In the genomic region with DNA sequence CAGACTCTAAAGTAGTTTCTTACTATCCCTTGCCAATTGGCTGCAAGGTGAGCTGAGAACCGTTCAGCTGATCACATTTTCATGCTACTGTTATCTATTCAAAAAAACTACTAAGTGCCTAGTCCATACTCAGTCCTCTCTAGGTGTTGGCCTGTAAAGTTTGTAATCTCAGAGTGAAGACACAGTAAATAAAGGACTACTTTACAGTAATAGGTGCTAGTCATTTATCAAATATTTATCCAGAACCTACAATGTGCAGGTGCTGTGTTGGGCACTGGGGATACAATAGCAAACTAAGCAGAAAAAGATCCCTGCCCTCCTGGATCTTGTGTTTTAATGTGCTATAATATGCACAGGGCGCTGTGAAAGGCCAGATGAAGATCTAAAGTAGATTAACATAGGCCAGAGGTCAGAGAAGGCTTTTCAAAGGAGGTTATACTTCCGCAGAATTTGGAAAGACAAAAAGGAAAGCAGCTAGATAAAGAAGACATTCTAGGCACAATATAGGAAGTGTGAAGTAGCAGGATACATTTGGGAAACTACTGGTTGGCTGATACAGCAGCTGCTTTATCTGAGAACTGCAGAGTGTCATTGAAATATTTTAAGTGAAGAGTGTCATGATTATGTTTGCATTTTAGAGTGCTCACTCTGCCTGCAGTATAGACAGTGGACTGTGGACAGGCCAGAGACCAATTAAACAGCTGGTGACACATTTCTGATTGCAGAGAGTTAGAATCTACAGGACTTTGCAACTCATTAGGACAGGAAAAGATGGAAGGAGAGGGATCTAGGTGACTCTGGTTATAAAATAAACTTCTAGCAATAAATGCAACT, we compare ENCODE assay signal across 1 cellular context.
A peak's percentile ranks its signal among the peaks of the same experiment; 100 is the strongest.
TF ChIP-seq lines count a peak whose summit lies in the region.

No MANE protein-coding gene starts in this region.

TF ChIP-seq in K562, 482 proteins besides CTCF, POLR2A, EP300 and RAD21 (continued from another document and continues in another):
- TF ChIP-seq, protein P1, sequence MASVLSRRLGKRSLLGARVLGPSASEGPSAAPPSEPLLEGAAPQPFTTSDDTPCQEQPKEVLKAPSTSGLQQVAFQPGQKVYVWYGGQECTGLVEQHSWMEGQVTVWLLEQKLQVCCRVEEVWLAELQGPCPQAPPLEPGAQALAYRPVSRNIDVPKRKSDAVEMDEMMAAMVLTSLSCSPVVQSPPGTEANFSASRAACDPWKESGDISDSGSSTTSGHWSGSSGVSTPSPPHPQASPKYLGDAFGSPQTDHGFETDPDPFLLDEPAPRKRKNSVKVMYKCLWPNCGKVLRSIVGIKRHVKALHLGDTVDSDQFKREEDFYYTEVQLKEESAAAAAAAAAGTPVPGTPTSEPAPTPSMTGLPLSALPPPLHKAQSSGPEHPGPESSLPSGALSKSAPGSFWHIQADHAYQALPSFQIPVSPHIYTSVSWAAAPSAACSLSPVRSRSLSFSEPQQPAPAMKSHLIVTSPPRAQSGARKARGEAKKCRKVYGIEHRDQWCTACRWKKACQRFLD (CRISPR knock-in tag; IDR thresholded peaks at IDR 0.05) = no peak
- TF ChIP-seq, protein P2, sequence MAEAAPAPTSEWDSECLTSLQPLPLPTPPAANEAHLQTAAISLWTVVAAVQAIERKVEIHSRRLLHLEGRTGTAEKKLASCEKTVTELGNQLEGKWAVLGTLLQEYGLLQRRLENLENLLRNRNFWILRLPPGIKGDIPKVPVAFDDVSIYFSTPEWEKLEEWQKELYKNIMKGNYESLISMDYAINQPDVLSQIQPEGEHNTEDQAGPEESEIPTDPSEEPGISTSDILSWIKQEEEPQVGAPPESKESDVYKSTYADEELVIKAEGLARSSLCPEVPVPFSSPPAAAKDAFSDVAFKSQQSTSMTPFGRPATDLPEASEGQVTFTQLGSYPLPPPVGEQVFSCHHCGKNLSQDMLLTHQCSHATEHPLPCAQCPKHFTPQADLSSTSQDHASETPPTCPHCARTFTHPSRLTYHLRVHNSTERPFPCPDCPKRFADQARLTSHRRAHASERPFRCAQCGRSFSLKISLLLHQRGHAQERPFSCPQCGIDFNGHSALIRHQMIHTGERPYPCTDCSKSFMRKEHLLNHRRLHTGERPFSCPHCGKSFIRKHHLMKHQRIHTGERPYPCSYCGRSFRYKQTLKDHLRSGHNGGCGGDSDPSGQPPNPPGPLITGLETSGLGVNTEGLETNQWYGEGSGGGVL (CRISPR knock-in tag; IDR thresholded peaks at IDR 0.05) = no peak
- TF ChIP-seq ZNF212 (CRISPR knock-in tag; IDR thresholded peaks at IDR 0.05) = no peak
- no peak for TF ChIP-seq TAF9B (IDR thresholded peaks at IDR 0.05; ENCODE audit: partially characterized antibody)
- no peak for TF ChIP-seq DIDO1 (tag; IDR thresholded peaks at IDR 0.05; ENCODE audit: low read depth)
- TF ChIP-seq ARID1B (IDR thresholded peaks at IDR 0.05) = peak; percentile 78
- no peak for TF ChIP-seq BHLHE40 (IDR thresholded peaks at IDR 0.05; ENCODE audit: low read length)
- TF ChIP-seq, protein P3, sequence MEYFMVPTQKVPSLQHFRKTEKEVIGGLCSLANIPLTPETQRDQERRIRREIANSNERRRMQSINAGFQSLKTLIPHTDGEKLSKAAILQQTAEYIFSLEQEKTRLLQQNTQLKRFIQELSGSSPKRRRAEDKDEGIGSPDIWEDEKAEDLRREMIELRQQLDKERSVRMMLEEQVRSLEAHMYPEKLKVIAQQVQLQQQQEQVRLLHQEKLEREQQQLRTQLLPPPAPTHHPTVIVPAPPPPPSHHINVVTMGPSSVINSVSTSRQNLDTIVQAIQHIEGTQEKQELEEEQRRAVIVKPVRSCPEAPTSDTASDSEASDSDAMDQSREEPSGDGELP (CRISPR knock-in tag; IDR thresholded peaks at IDR 0.05; ENCODE audit: borderline replicate concordance) = no peak; the same call in 1 of the 2 replicates
- TF ChIP-seq, protein P4, sequence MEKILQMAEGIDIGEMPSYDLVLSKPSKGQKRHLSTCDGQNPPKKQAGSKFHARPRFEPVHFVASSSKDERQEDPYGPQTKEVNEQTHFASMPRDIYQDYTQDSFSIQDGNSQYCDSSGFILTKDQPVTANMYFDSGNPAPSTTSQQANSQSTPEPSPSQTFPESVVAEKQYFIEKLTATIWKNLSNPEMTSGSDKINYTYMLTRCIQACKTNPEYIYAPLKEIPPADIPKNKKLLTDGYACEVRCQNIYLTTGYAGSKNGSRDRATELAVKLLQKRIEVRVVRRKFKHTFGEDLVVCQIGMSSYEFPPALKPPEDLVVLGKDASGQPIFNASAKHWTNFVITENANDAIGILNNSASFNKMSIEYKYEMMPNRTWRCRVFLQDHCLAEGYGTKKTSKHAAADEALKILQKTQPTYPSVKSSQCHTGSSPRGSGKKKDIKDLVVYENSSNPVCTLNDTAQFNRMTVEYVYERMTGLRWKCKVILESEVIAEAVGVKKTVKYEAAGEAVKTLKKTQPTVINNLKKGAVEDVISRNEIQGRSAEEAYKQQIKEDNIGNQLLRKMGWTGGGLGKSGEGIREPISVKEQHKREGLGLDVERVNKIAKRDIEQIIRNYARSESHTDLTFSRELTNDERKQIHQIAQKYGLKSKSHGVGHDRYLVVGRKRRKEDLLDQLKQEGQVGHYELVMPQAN (IDR thresholded peaks at IDR 0.05; ENCODE audit: borderline replicate concordance) = no peak
- no peak for TF ChIP-seq KDM5B (IDR thresholded peaks at IDR 0.05; ENCODE audit: insufficient replicate concordance, low read depth, low read length)
- no peak for TF ChIP-seq ZKSCAN3 (CRISPR knock-in tag; IDR thresholded peaks at IDR 0.05)
- no peak for TF ChIP-seq MCM3 (IDR thresholded peaks at IDR 0.05)
- TF ChIP-seq RHOXF2B (CRISPR knock-in tag; conservative IDR thresholded peaks at IDR 0.05) = no peak
- no peak for TF ChIP-seq ZNF143 (CRISPR knock-in tag; IDR thresholded peaks at IDR 0.05)
- peak; percentile 35; the same call in 1 of the 2 replicates for TF ChIP-seq NR2C1 (IDR thresholded peaks at IDR 0.05)
- peak; percentile 63 for TF ChIP-seq NR2C1 (tag; IDR thresholded peaks at IDR 0.05)
- TF ChIP-seq, protein P5, sequence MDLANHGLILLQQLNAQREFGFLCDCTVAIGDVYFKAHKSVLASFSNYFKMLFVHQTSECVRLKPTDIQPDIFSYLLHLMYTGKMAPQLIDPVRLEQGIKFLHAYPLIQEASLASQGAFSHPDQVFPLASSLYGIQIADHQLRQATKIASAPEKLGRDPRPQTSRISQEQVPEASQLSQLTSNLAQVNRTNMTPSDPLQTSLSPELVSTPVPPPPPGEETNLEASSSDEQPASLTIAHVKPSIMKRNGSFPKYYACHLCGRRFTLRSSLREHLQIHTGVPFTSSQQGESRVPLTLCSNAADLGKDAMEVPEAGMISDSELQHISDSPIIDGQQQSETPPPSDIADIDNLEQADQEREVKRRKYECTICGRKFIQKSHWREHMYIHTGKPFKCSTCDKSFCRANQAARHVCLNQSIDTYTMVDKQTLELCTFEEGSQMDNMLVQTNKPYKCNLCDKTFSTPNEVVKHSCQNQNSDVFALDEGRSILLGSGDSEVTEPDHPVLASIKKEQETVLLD (IDR thresholded peaks at IDR 0.05) = no peak
- TF ChIP-seq ARID2 (IDR thresholded peaks at IDR 0.05) = no peak
- TF ChIP-seq ZNF197 (CRISPR knock-in tag; IDR thresholded peaks at IDR 0.05; ENCODE audit: low read depth) = no peak
- no peak for TF ChIP-seq RBM14 (IDR thresholded peaks at IDR 0.05; ENCODE audit: borderline replicate concordance, insufficient read depth, low read depth, low read length)
- no peak for TF ChIP-seq PPARD (CRISPR knock-in tag; IDR thresholded peaks at IDR 0.05)
- TF ChIP-seq, protein P6, sequence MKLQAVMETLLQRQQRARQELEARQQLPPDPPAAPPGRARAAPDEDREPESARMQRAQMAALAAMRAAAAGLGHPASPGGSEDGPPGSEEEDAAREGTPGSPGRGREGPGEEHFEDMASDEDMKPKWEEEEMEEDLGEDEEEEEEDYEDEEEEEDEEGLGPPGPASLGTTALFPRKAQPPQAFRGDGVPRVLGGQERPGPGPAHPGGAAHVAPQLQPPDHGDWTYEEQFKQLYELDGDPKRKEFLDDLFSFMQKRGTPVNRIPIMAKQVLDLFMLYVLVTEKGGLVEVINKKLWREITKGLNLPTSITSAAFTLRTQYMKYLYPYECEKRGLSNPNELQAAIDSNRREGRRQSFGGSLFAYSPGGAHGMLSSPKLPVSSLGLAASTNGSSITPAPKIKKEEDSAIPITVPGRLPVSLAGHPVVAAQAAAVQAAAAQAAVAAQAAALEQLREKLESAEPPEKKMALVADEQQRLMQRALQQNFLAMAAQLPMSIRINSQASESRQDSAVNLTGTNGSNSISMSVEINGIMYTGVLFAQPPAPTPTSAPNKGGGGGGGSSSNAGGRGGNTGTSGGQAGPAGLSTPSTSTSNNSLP (IDR thresholded peaks at IDR 0.05; ENCODE audit: borderline replicate concordance, low read depth, low read length) = peak; percentile 46; the same call in 1 of the 2 replicates
- TF ChIP-seq SMAD3 (CRISPR knock-in tag; conservative IDR thresholded peaks at IDR 0.05) = no peak
- no peak for TF ChIP-seq ZNF3 (CRISPR knock-in tag; IDR thresholded peaks at IDR 0.05)
- TF ChIP-seq ZNF140 (CRISPR knock-in tag; IDR thresholded peaks at IDR 0.05) = no peak
- TF ChIP-seq KLF16 (IDR thresholded peaks at IDR 0.05) = no peak
- peak; percentile 63 for TF ChIP-seq TEAD4 (IDR thresholded peaks at IDR 0.05; ENCODE audit: low read length)
- no peak for TF ChIP-seq TEAD4 (CRISPR knock-in tag; IDR thresholded peaks at IDR 0.05; ENCODE audit: borderline replicate concordance)
- TF ChIP-seq ZNF551 (CRISPR knock-in tag; IDR thresholded peaks at IDR 0.05) = no peak
- peak; percentile 43 for TF ChIP-seq MEIS2 (IDR thresholded peaks at IDR 0.05; ENCODE audit: partially characterized antibody)
- TF ChIP-seq NCOR1 (IDR thresholded peaks at IDR 0.05) = peak; percentile 49; the same call in 1 of the 2 replicates
- no peak for TF ChIP-seq ZNF311 (CRISPR knock-in tag; IDR thresholded peaks at IDR 0.05)
- TF ChIP-seq, protein P7, sequence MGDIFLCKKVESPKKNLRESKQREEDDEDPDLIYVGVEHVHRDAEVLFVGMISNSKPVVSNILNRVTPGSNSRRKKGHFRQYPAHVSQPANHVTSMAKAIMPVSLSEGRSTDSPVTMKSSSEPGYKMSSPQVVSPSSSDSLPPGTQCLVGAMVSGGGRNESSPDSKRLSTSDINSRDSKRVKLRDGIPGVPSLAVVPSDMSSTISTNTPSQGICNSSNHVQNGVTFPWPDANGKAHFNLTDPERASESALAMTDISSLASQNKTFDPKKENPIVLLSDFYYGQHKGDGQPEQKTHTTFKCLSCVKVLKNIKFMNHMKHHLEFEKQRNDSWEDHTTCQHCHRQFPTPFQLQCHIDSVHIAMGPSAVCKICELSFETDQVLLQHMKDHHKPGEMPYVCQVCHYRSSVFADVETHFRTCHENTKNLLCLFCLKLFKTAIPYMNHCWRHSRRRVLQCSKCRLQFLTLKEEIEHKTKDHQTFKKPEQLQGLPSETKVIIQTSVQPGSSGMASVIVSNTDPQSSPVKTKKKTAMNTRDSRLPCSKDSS (IDR thresholded peaks at IDR 0.05; ENCODE audit: low read depth, partially characterized antibody) = no peak
- TF ChIP-seq, protein P8, sequence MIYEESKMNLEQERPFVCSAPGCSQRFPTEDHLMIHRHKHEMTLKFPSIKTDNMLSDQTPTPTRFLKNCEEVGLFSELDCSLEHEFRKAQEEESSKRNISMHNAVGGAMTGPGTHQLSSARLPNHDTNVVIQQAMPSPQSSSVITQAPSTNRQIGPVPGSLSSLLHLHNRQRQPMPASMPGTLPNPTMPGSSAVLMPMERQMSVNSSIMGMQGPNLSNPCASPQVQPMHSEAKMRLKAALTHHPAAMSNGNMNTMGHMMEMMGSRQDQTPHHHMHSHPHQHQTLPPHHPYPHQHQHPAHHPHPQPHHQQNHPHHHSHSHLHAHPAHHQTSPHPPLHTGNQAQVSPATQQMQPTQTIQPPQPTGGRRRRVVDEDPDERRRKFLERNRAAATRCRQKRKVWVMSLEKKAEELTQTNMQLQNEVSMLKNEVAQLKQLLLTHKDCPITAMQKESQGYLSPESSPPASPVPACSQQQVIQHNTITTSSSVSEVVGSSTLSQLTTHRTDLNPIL (CRISPR knock-in tag; IDR thresholded peaks at IDR 0.05) = no peak
- TF ChIP-seq FOXJ3 (CRISPR knock-in tag; IDR thresholded peaks at IDR 0.05) = no peak
- TF ChIP-seq RBM22 (IDR thresholded peaks at IDR 0.05; ENCODE audit: low read depth, low read length, poor library complexity, severe bottlenecking) = no peak
- TF ChIP-seq ESRRA (IDR thresholded peaks at IDR 0.05; ENCODE audit: borderline replicate concordance, low read depth) = 0 out of 2 replicates have a peak, but pooled peaks have one; percentile 33
- TF ChIP-seq, protein P9, sequence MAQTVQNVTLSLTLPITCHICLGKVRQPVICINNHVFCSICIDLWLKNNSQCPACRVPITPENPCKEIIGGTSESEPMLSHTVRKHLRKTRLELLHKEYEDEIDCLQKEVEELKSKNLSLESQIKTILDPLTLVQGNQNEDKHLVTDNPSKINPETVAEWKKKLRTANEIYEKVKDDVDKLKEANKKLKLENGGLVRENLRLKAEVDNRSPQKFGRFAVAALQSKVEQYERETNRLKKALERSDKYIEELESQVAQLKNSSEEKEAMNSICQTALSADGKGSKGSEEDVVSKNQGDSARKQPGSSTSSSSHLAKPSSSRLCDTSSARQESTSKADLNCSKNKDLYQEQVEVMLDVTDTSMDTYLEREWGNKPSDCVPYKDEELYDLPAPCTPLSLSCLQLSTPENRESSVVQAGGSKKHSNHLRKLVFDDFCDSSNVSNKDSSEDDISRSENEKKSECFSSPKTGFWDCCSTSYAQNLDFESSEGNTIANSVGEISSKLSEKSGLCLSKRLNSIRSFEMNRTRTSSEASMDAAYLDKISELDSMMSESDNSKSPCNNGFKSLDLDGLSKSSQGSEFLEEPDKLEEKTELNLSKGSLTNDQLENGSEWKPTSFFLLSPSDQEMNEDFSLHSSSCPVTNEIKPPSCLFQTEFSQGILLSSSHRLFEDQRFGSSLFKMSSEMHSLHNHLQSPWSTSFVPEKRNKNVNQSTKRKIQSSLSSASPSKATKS (CRISPR knock-in tag; IDR thresholded peaks at IDR 0.05) = no peak
- peak; percentile 13; the same call in 1 of the 2 replicates for TF ChIP-seq SPI1 (IDR thresholded peaks at IDR 0.05; ENCODE audit: borderline replicate concordance, low read depth, low read length)
- TF ChIP-seq TAL1 (IDR thresholded peaks at IDR 0.05) = peak; percentile 54; the same call in 1 of the 2 replicates
- no peak for TF ChIP-seq HMG20A (CRISPR knock-in tag; conservative IDR thresholded peaks at IDR 0.05)
- no peak for TF ChIP-seq MBD2 (IDR thresholded peaks at IDR 0.05; ENCODE audit: borderline replicate concordance, low read depth)
- TF ChIP-seq ZNF668 (CRISPR knock-in tag; IDR thresholded peaks at IDR 0.05) = no peak
- peak; percentile 24; the same call in 1 of the 2 replicates for TF ChIP-seq GATA2 (CRISPR knock-in tag; IDR thresholded peaks at IDR 0.05)
